ENCODE assay signal across 35 cellular contexts in the genomic region with DNA sequence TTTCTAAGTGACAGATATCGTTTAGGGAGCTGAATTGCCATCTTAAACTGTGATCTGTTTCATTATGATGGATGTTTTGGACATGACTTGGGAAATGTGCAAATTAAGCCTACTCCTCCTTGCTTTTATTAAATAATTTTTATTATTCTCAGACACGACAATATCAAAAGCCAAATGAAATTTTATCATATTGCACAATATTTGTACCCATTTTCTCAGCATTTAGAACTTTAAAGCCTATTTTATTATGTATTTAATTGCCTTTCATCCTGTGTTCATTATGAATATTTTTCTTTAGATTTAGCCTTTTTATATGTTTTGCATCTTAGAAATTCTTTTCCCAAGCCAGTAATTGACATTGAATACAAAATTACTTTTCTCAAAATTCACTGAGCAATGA.
DNase-seq lines count a peak whose midpoint lies in the region; ATAC-seq, FAIRE-seq and TF ChIP-seq lines count a peak whose summit lies in the region.
"Had no signal": no experiment of that assay in that cellular context is flagged by ENCODE, and none has a peak within 500 bp of the region (broad histone marks: within the 10 kb centered on the region; RNA-seq: fewer than 3 reads in every experiment).

No MANE protein-coding gene starts in this region.

- H2AK5ac ChIP-seq in IMR-90 (ENCODE audit: low read depth, low read length), result no peak overlapping the region

- H2BK15ac ChIP-seq in IMR-90 (ENCODE audit: low read depth, low read length), result no peak overlapping the region

- CTCF ChIA-PET in HepG2 (lab: Yijun Ruan, JAX; ENCODE audit: low intra/inter-chr PET ratio, low total read pairs), result no interaction called here
- CTCF ChIA-PET in IMR-90 (lab: Yijun Ruan, JAX), result interaction anchor here (0.6 kb wide), 1 partner anchor 929 kb away, joined by 3 read pairs; no protein-coding TSS in a partner anchor
- CTCF ChIA-PET in K562 (lab: Yijun Ruan, JAX; ENCODE audit: low intra/inter-chr PET ratio), result no interaction called here
- CTCF ChIA-PET in activated CD8-positive, alpha-beta T cell treated with anti-CD3 and anti-CD28 coated beads for 36 hours (lab: Charles Lee), result no interaction called here

- no peak overlapping the region for H3K4me3 Mint-ChIP-seq in activated CD8-positive, alpha-beta T cell treated with anti-CD3 and anti-CD28 coated beads for 36 hours
- H3K4me3 Mint-ChIP-seq: B cell; CD14-positive monocyte; CD4-positive, alpha-beta memory T cell; CD4-positive, alpha-beta T cell; CD4-positive, CD25-positive, alpha-beta regulatory T cell; CD8-positive, alpha-beta memory T cell; CD8-positive, alpha-beta T cell had no signal

- H3K36me3 Mint-ChIP-seq in activated CD8-positive, alpha-beta T cell treated with anti-CD3 and anti-CD28 coated beads for 36 hours (ENCODE audit: low read depth), result peaks cover 47% of the 10 kb centered on the region

- H3K4me1 ChIP-seq in HepG2 (ENCODE audit: insufficient read depth, low read length) (no peaks in the 10 kb centered on the region), right lobe of liver (no peaks in the 10 kb centered on the region), IMR-90 (ENCODE audit: control insufficient read depth, insufficient read depth, low read length) (peaks cover 2% of the 10 kb centered on the region), K562 (replicated peaks in 1 of 2; ENCODE audit: control insufficient read depth in 2 of 2, insufficient read depth in 2 of 2, low read length in 2 of 2) (peaks cover 3 to 29% of the 10 kb centered on the region in 2 experiments; a peak in 4 of 5 replicates)
- H3K4me1 ChIP-seq: BE2C, BLaER1, Caco-2 had no signal

- H2AK9ac ChIP-seq in IMR-90 (replicated peaks; ENCODE audit: low read depth, low read length, poor library complexity), result no peak overlapping the region

- no peak for TF ChIP-seq POLR2A in HepG2 (IDR thresholded peaks at IDR 0.05; ENCODE audit: insufficient read depth in 1 of 2, low read depth in 2 of 2, low read length in 2 of 2)
- no peak for TF ChIP-seq POLR2A in right lobe of liver (IDR thresholded peaks at IDR 0.05)
- TF ChIP-seq POLR2A in IMR-90 (IDR thresholded peaks at IDR 0.05; ENCODE audit: low read depth, low read length), result no peak
- no peak for TF ChIP-seq POLR2A in K562 (conservative IDR thresholded peaks at IDR 0.05)

- no peak overlapping the region for H2AFZ ChIP-seq in HepG2 (ENCODE audit: low read length)
- no peak overlapping the region for H2AFZ ChIP-seq in IMR-90 (replicated peaks; ENCODE audit: low read length, poor library complexity)
- no peak overlapping the region for H2AFZ ChIP-seq in K562 (ENCODE audit: low read depth, low read length)

- H4K8ac ChIP-seq in IMR-90 (ENCODE audit: low read depth in 2 of 2, low read length in 2 of 2), result no peak overlapping the region

- H3K9me3 ChIP-seq in HepG2 (ENCODE audit: low read length) (no peaks in the 10 kb centered on the region), right lobe of liver (no peaks in the 10 kb centered on the region), IMR-90 (ENCODE audit: control insufficient read depth, insufficient read depth, low read length) (no peaks in the 10 kb centered on the region), K562 (replicated peaks; ENCODE audit: control insufficient read depth, insufficient read depth, low read depth, low read length) (no peaks in the 10 kb centered on the region)
- H3K9me3 ChIP-seq: A549; BE2C; BLaER1; BLaER1 treated with 17β-estradiol and CSF1 and Interleukin-3, amounts not matched to agents 10 nM and 100 nM; Caco-2 had no signal

- peaks cover 1 to 7% of the 10 kb centered on the region in 2 experiments; a peak in 3 of 5 replicates for H3K36me3 ChIP-seq in HepG2 (replicated peaks in 1 of 2; ENCODE audit: control insufficient read depth in 1 of 2, insufficient read depth in 2 of 2, low read length in 2 of 2)
- no peaks in the 10 kb centered on the region for H3K36me3 ChIP-seq in right lobe of liver
- H3K36me3 ChIP-seq in IMR-90 (ENCODE audit: control insufficient read depth, insufficient read depth, low read length), result peaks cover 6% of the 10 kb centered on the region; the same call in 1 of the 2 replicates
- peaks cover 13% of the 10 kb centered on the region; the same call in 2 of the 3 replicates for H3K36me3 ChIP-seq in K562 (ENCODE audit: control insufficient read depth, insufficient read depth, low read length)
- H3K36me3 ChIP-seq: BE2C had no signal

- H3K4me3 ChIP-seq in HepG2 (replicated peaks in 1 of 3; ENCODE audit: insufficient read depth in 1 of 3, low read depth in 2 of 3, low read length in 3 of 3) (no peak overlapping the region), right lobe of liver (no peak overlapping the region), IMR-90 (ENCODE audit: insufficient read depth, low read depth, low read length) (no peak overlapping the region), K562 (no peak overlapping the region)
- H3K4me3 ChIP-seq: A549; BLaER1; BLaER1 treated with 17β-estradiol and CSF1 and Interleukin-3, amounts not matched to agents 10 nM and 100 nM had no signal

- no peak for TF ChIP-seq CTCF in HepG2 (CRISPR knock-in tag; IDR thresholded peaks at IDR 0.05)
- TF ChIP-seq CTCF in right lobe of liver (IDR thresholded peaks at IDR 0.05), result no peak
- TF ChIP-seq CTCF in IMR-90 (conservative IDR thresholded peaks at IDR 0.05; ENCODE audit: low read depth, low read length), result no peak
- TF ChIP-seq CTCF in K562 (IDR thresholded peaks at IDR 0.05 in 2 of 3, conservative IDR thresholded peaks at IDR 0.05 in 1 of 3; ENCODE audit: insufficient read depth in 2 of 3, low read depth in 1 of 3, low read length in 3 of 3), result no peak
- TF ChIP-seq CTCF in activated CD8-positive, alpha-beta T cell treated with anti-CD3 and anti-CD28 coated beads for 36 hours (IDR thresholded peaks at IDR 0.05), result no peak

- H4K5ac ChIP-seq in IMR-90 (ENCODE audit: low read depth, low read length), result no peak overlapping the region

- TF ChIP-seq EP300 in HepG2 (IDR thresholded peaks at IDR 0.05; ENCODE audit: low read depth in 2 of 2, low read length in 2 of 2) (no peak), HepG2 (CRISPR knock-in tag; IDR thresholded peaks at IDR 0.05; ENCODE audit: borderline replicate concordance) (no peak), K562 (IDR thresholded peaks at IDR 0.05; ENCODE audit: low read length) (no peak)

- POLR2A ChIA-PET in HepG2 (lab: Yijun Ruan, JAX), result no interaction called here
- POLR2A ChIA-PET in IMR-90 (lab: Charles Lee; ENCODE audit: unreplicated experiment), result no interaction called here
- POLR2A ChIA-PET in K562 (lab: Yijun Ruan, JAX), result interaction anchor here (1.1 kb wide), 1 partner anchor 14 kb away, joined by 6 read pairs; no protein-coding TSS in a partner anchor
- POLR2A ChIA-PET in activated CD8-positive, alpha-beta T cell treated with anti-CD3 and anti-CD28 coated beads for 36 hours (lab: Charles Lee), result no interaction called here

- no peak overlapping the region for H3K23ac ChIP-seq in IMR-90 (ENCODE audit: low read depth, low read length)

- no peaks in the 10 kb centered on the region for H3K9me3 Mint-ChIP-seq in activated CD8-positive, alpha-beta T cell treated with anti-CD3 and anti-CD28 coated beads for 36 hours
- H3K9me3 Mint-ChIP-seq: CD14-positive monocyte; CD4-positive, alpha-beta memory T cell; CD4-positive, alpha-beta T cell; CD8-positive, alpha-beta memory T cell; CD8-positive, alpha-beta T cell had no signal

- no peaks in the 10 kb centered on the region for H3K27me3 Mint-ChIP-seq in activated CD8-positive, alpha-beta T cell treated with anti-CD3 and anti-CD28 coated beads for 36 hours
- H3K27me3 Mint-ChIP-seq: B cell; CD4-positive, alpha-beta memory T cell; CD4-positive, alpha-beta T cell; CD4-positive, CD25-positive, alpha-beta regulatory T cell; CD8-positive, alpha-beta memory T cell had no signal

- no peak overlapping the region for H3K9ac ChIP-seq in HepG2 (ENCODE audit: insufficient read depth, low read depth, low read length)
- no peak overlapping the region for H3K9ac ChIP-seq in IMR-90 (ENCODE audit: low read depth, low read length)
- no peak overlapping the region for H3K9ac ChIP-seq in K562 (ENCODE audit: insufficient read depth in 1 of 2, low read depth in 2 of 2, low read length in 2 of 2)
- H3K9ac ChIP-seq: BLaER1; BLaER1 treated with 17β-estradiol and CSF1 and Interleukin-3, amounts not matched to agents 10 nM and 100 nM had no signal

- H4K20me1 ChIP-seq in HepG2 (ENCODE audit: insufficient read depth, low read length), result no peaks in the 10 kb centered on the region
- H4K20me1 ChIP-seq in IMR-90 (ENCODE audit: insufficient read depth, low read length), result no peaks in the 10 kb centered on the region
- H4K20me1 ChIP-seq in K562 (replicated peaks; ENCODE audit: control insufficient read depth, insufficient read depth, low read length), result no peaks in the 10 kb centered on the region
- H4K20me1 ChIP-seq: BLaER1; BLaER1 treated with 17β-estradiol and CSF1 and Interleukin-3, amounts not matched to agents 10 nM and 100 nM had no signal

- no peak overlapping the region for H4K91ac ChIP-seq in IMR-90 (ENCODE audit: insufficient read depth, low read depth, low read length)

- H3K14ac ChIP-seq in IMR-90 (replicated peaks; ENCODE audit: low read depth, low read length), result no peak overlapping the region

- in situ Hi-C loops in HepG2 (cut with HindIII; ENCODE audit: extremely low pct_ligation_motif_present, low pct_unique_long_range_greater_than_20kb), result no loop called here
- in situ Hi-C loops in IMR-90 (cut with MboI; ENCODE audit: low sequenced_read_pairs), result no loop called here
- in situ Hi-C loops in K562 (cut with MboI), result no loop called here

- H3K4me1 Mint-ChIP-seq in activated CD8-positive, alpha-beta T cell treated with anti-CD3 and anti-CD28 coated beads for 36 hours (ENCODE audit: low read depth), result peaks cover 6% of the 10 kb centered on the region
- H3K4me1 Mint-ChIP-seq: B cell had no signal

- H3K56ac ChIP-seq in IMR-90 (ENCODE audit: extremely low read depth, insufficient read depth, low read length), result no peak overlapping the region

- H3K79me1 ChIP-seq in IMR-90 (ENCODE audit: low read depth in 1 of 2, low read length in 2 of 2), result peaks cover 6 to 17% of the 10 kb centered on the region in 2 experiments; a peak in 3 of 4 replicates

- no peak for ATAC-seq in HepG2
- ATAC-seq in right lobe of liver, result no peak
- ATAC-seq in IMR-90 (ENCODE audit: low read depth), result no peak
- ATAC-seq in K562, result no peak
- ATAC-seq in activated CD8-positive, alpha-beta T cell treated with anti-CD3 and anti-CD28 coated beads for 36 hours, result no peak
- ATAC-seq: A549; CD8-positive, alpha-beta T cell had no signal

- BruUV-seq in HepG2 (replicated peaks; lab: Mats Ljungman, UMichigan), result no TSS peak
- BruUV-seq in IMR-90 (replicated peaks; lab: Mats Ljungman, UMichigan), result no TSS peak
- no TSS peak for BruUV-seq in K562 (replicated peaks; lab: Mats Ljungman, UMichigan)

- no peak for FAIRE-seq in HepG2 (lab: Jason Lieb, UNC)
- no peak for FAIRE-seq in K562 (lab: Jason Lieb, UNC)
- FAIRE-seq: A204.1, D721Med had no signal

- TF ChIP-seq RAD21 in HepG2 (CRISPR knock-in tag; IDR thresholded peaks at IDR 0.05) (no peak), IMR-90 (IDR thresholded peaks at IDR 0.05; ENCODE audit: low read length) (no peak), K562 (CRISPR knock-in tag; conservative IDR thresholded peaks at IDR 0.05 in 1 of 2, IDR thresholded peaks at IDR 0.05 in 1 of 2) (no peak)

- WGBS in HepG2 (ENCODE audit: low lambda C conversion rate), result 97% methylated on average over 2 of the region's 2 CpGs
- WGBS in right lobe of liver (ENCODE audit: insufficient coverage, low coverage, low lambda C conversion rate, missing lambda C conversion rate), result 64% methylated on average over 2 of the region's 2 CpGs
- no CpG with 5 or more reads among the region's 2 CpGs for WGBS in IMR-90 (ENCODE audit: extremely low coverage in 2 of 2, insufficient read length in 1 of 2), 2 experiments
- 30% methylated on average over 2 of the region's 2 CpGs for WGBS in K562 (ENCODE audit: insufficient coverage, low coverage, missing lambda C conversion rate)

- no peak overlapping the region for H2BK120ac ChIP-seq in IMR-90 (ENCODE audit: low read depth, low read length)

- DNase-seq in HepG2 (ENCODE audit: low spot score) (no peak), right lobe of liver (no peak), IMR-90 (no peak), K562 (ENCODE audit: extremely low read depth in 1 of 4, low spot score in 3 of 4) (no peak)
- DNase-seq in activated CD8-positive, alpha-beta T cell treated with anti-CD3 and anti-CD28 coated beads for 36 hours, result no peak
- no peak for DNase-seq in stimulated activated CD4-positive, alpha-beta T cell treated with anti-CD3 and anti-CD28 coated beads, Interleukin-12 subunit alpha, Interleukin-12 subunit beta, amount 100 ng/mL, for 4 hours
- DNase-seq: 8988T; ACHN; AML-193; BE2C; C1 segment of cervical spinal cord; Caco-2; Calu3; CD4-positive, alpha-beta memory T cell; CD4-positive, alpha-beta T cell; CD4-positive, CD25-positive, alpha-beta regulatory T cell; CD8-positive, alpha-beta memory T cell; CD8-positive, alpha-beta T cell; COR-L47; DMS 273 treated with DMSO at 0.1 percent for 48 hours; DMS153; DMS53; DMS79; DMS79 treated with DMSO at 0.1 percent for 48 hours; DND-41; EL had no signal

- H3K4me2 ChIP-seq in HepG2 (ENCODE audit: low read depth, low read length) (no peak overlapping the region), IMR-90 (ENCODE audit: low read depth, low read length) (no peak overlapping the region), K562 (ENCODE audit: insufficient read depth, low read length) (no peak overlapping the region)
- H3K4me2 ChIP-seq: A549; BLaER1; BLaER1 treated with 17β-estradiol and CSF1 and Interleukin-3, amounts not matched to agents 10 nM and 100 nM had no signal

- intact Hi-C loops in HepG2 (cut with micrococcal nuclease; ENCODE audit: unreplicated experiment) (no loop called here), right lobe of liver (cut with DNase I) (no loop called here), IMR-90 (cut with micrococcal nuclease) (no loop called here), K562 (cut with micrococcal nuclease) (no loop called here)
- intact Hi-C loops in activated CD8-positive, alpha-beta T cell treated with anti-CD3 and anti-CD28 coated beads for 36 hours (cut with micrococcal nuclease), result no loop called here

- no peak overlapping the region for H2BK5ac ChIP-seq in IMR-90 (ENCODE audit: low read depth, low read length, poor library complexity, severe bottlenecking)

- H3K27me3 ChIP-seq in HepG2 (ENCODE audit: control insufficient read depth in 1 of 2, insufficient read depth in 2 of 2, low read length in 2 of 2), result no peaks in the 10 kb centered on the region
- H3K27me3 ChIP-seq in right lobe of liver, result no peaks in the 10 kb centered on the region
- H3K27me3 ChIP-seq in IMR-90 (ENCODE audit: control insufficient read depth, insufficient read depth, low read length), result no peaks in the 10 kb centered on the region
- no peaks in the 10 kb centered on the region for H3K27me3 ChIP-seq in K562 (ENCODE audit: control insufficient read depth in 2 of 2, insufficient read depth in 2 of 2, low read length in 2 of 2)
- H3K27me3 ChIP-seq: BE2C; BLaER1; BLaER1 treated with 17β-estradiol and CSF1 and Interleukin-3, amounts not matched to agents 10 nM and 100 nM had no signal

- no peak overlapping the region for H2BK20ac ChIP-seq in IMR-90 (ENCODE audit: low read depth, low read length)

- no peak overlapping the region for H3K27ac Mint-ChIP-seq in activated CD8-positive, alpha-beta T cell treated with anti-CD3 and anti-CD28 coated beads for 36 hours
- H3K27ac Mint-ChIP-seq: B cell; CD4-positive, alpha-beta T cell; CD8-positive, alpha-beta T cell had no signal

- no peak overlapping the region for H3K27ac ChIP-seq in HepG2 (ENCODE audit: extremely low read length, insufficient read depth, low read length)
- H3K27ac ChIP-seq in right lobe of liver, result no peak overlapping the region
- no peak overlapping the region for H3K27ac ChIP-seq in IMR-90 (ENCODE audit: insufficient read depth, low read length)
- no peak overlapping the region for H3K27ac ChIP-seq in K562 (ENCODE audit: extremely low read depth, low read depth, low read length)
- H3K27ac ChIP-seq: 22Rv1; A549; BLaER1; BLaER1 treated with 17β-estradiol and CSF1 and Interleukin-3, amounts not matched to agents 10 nM and 100 nM; C4-2B had no signal

- H3K18ac ChIP-seq in IMR-90 (ENCODE audit: low read depth, low read length), result no peak overlapping the region

- H3K9me1 ChIP-seq in IMR-90 (ENCODE audit: insufficient read depth, low read length), result no peaks in the 10 kb centered on the region; the same call in 1 of the 2 replicates
- H3K9me1 ChIP-seq in K562 (ENCODE audit: control insufficient read depth, insufficient read depth, low read length), result no peaks in the 10 kb centered on the region

- H3K79me2 ChIP-seq in HepG2 (ENCODE audit: insufficient read depth, low read length) (no peaks in the 10 kb centered on the region), K562 (ENCODE audit: control insufficient read depth, insufficient read depth, low read length) (no peaks in the 10 kb centered on the region)

- no peak overlapping the region for H3K4ac ChIP-seq in IMR-90 (ENCODE audit: low read depth, low read length)

- dilution Hi-C loops in IMR-90 (cut with HindIII; ENCODE audit: low sequenced_read_pairs, unreplicated experiment), result no loop called here
